1 cellular context compared by ENCODE assay signal in genomic region chr16:18789850-18790706, GRCh38.
TF ChIP-seq lines count a peak whose summit lies in the region.

Gene RPS15A, minus strand, starts transcription at chr16:18790334. Its CDS starts 1,221 bp downstream, at chr16:18789113.

TF ChIP-seq in K562, 482 proteins besides CTCF, POLR2A, EP300 and RAD21 (continued from another document and continues in another):
- TF ChIP-seq E2F6 (IDR thresholded peaks at IDR 0.05; ENCODE audit: borderline replicate concordance in 1 of 2, extremely low read depth in 1 of 2, insufficient read depth in 1 of 2, insufficient read length in 1 of 2, low read depth in 1 of 2, low read length in 1 of 2, poor library complexity in 1 of 2, severe bottlenecking in 1 of 2) (no peak), SFPQ (IDR thresholded peaks at IDR 0.05; ENCODE audit: low read depth, low read length) (no peak), SAP30 (IDR thresholded peaks at IDR 0.05; ENCODE audit: borderline replicate concordance, insufficient read depth, low read depth, low read length, poor library complexity, severe bottlenecking) (peak; percentile 79), SAFB (IDR thresholded peaks at IDR 0.05; ENCODE audit: borderline replicate concordance, low read depth, low read length) (no peak), NELFE (IDR thresholded peaks at IDR 0.05; ENCODE audit: insufficient read depth, insufficient read length) (no peak), NCOA2 (IDR thresholded peaks at IDR 0.05; ENCODE audit: partially characterized antibody in 2 of 2) (no peak), CHD4 (IDR thresholded peaks at IDR 0.05; ENCODE audit: insufficient read depth, insufficient replicate concordance, low read depth, low read length, poor library complexity, severe bottlenecking) (no peak), ZBTB26 (CRISPR knock-in tag; IDR thresholded peaks at IDR 0.05) (no peak), CBX2 (IDR thresholded peaks at IDR 0.05; ENCODE audit: insufficient read depth, low read length, poor library complexity, severe bottlenecking) (no peak), DPF2 (IDR thresholded peaks at IDR 0.05) (peak; percentile 45; the same call in 1 of the 2 replicates), SMARCB1 (IDR thresholded peaks at IDR 0.05; ENCODE audit: insufficient read length, low read depth) (no peak), TBL1XR1 (IDR thresholded peaks at IDR 0.05; ENCODE audit: low read length in 2 of 2) (no peak), ATF4 (CRISPR knock-in tag; IDR thresholded peaks at IDR 0.05) (no peak), ZNF431 (CRISPR knock-in tag; IDR thresholded peaks at IDR 0.05) (no peak), NCOA4 (IDR thresholded peaks at IDR 0.05; ENCODE audit: partially characterized antibody) (peak; percentile 92), ZNF444 (CRISPR knock-in tag; IDR thresholded peaks at IDR 0.05) (no peak), NCOA6 (IDR thresholded peaks at IDR 0.05) (no peak), AFF1 (IDR thresholded peaks at IDR 0.05; ENCODE audit: low read depth in 1 of 2, partially characterized antibody in 2 of 2) (peak; percentile 80 to 84), XRCC4 (IDR thresholded peaks at IDR 0.05; ENCODE audit: extremely low read depth, insufficient read depth, insufficient read length) (no peak), NKRF (IDR thresholded peaks at IDR 0.05; ENCODE audit: borderline replicate concordance) (no peak; the same call in 1 of the 2 replicates), STAG1 (CRISPR knock-in tag; IDR thresholded peaks at IDR 0.05; ENCODE audit: borderline replicate concordance) (no peak), ZNF175 (CRISPR knock-in tag; IDR thresholded peaks at IDR 0.05; ENCODE audit: low read depth) (no peak), AFF4 (CRISPR knock-in tag; IDR thresholded peaks at IDR 0.05) (peak; percentile 99), EP400 (IDR thresholded peaks at IDR 0.05) (peak; percentile 99), ZNF740 (CRISPR knock-in tag; IDR thresholded peaks at IDR 0.05) (no peak), ZNF740 (tag; IDR thresholded peaks at IDR 0.05) (no peak), ZFP36 (IDR thresholded peaks at IDR 0.05; ENCODE audit: low read depth, low read length, partially characterized antibody) (peak; percentile 73), ZNF785 (CRISPR knock-in tag; IDR thresholded peaks at IDR 0.05) (no peak), MTA3 (IDR thresholded peaks at IDR 0.05; ENCODE audit: borderline replicate concordance) (peak; percentile 89), LCOR (CRISPR knock-in tag; IDR thresholded peaks at IDR 0.05) (peak; percentile 82; the same call in 1 of the 2 replicates), ZC3H4 (CRISPR knock-in tag; IDR thresholded peaks at IDR 0.05; ENCODE audit: borderline replicate concordance) (no peak), NR4A1 (CRISPR knock-in tag; IDR thresholded peaks at IDR 0.05) (no peak), NR4A1 (tag; IDR thresholded peaks at IDR 0.05) (no peak), PHF8 (IDR thresholded peaks at IDR 0.05; ENCODE audit: borderline replicate concordance, low read length) (peak; percentile 99), STAT6 (CRISPR knock-in tag; IDR thresholded peaks at IDR 0.05) (peak; percentile 77; the same call in 1 of the 2 replicates), NBN (IDR thresholded peaks at IDR 0.05; ENCODE audit: low read depth) (no peak; the same call in 1 of the 2 replicates), DMBX1 (CRISPR knock-in tag; IDR thresholded peaks at IDR 0.05; ENCODE audit: borderline replicate concordance) (no peak), CCAR2 (IDR thresholded peaks at IDR 0.05; ENCODE audit: low read depth, low read length) (no peak), RNF219 (CRISPR knock-in tag; IDR thresholded peaks at IDR 0.05) (no peak)
